30 cellular contexts compared by ENCODE assay signal in genomic region chr1:89930579-89930978, GRCh38.
"Had no signal": no experiment of that assay in that cellular context is flagged by ENCODE, and none has a peak within 500 bp of the region (broad histone marks: within the 10 kb centered on the region; RNA-seq: fewer than 3 reads in every experiment).

No MANE protein-coding gene starts in this region.

- H3K79me2 ChIP-seq: hepatocyte had no signal

- H3K4me2 ChIP-seq: hepatocyte had no signal

- H3K4me1 ChIP-seq: breast epithelium, esophagus squamous epithelium, tibial nerve had no signal

- H3K27me3 ChIP-seq: breast epithelium, esophagus squamous epithelium, hepatocyte, ovary, tibial nerve had no signal

- ATAC-seq: activated CD4-positive, alpha-beta T cell treated with anti-CD3 and anti-CD28 coated beads for 36 hours; activated CD8-positive, alpha-beta memory T cell treated with anti-CD3 and anti-CD28 coated beads, Interleukin-2, amount 10 ng/mL, durations not matched to agents 7 days and 5 days; activated CD8-positive, alpha-beta T cell treated with anti-CD3 and anti-CD28 coated beads, Interleukin-2, amount 10 ng/mL, durations not matched to agents 7 days and 5 days; activated naive CD4-positive, alpha-beta T cell treated with anti-CD3 and anti-CD28 coated beads, Interleukin-2, amount 50 U/mL, for 72 hours; naive thymus-derived CD4-positive, alpha-beta T cell; sciatic nerve; stimulated activated effector memory CD8-positive, alpha-beta T cell treated with anti-CD3 and anti-CD28 coated beads, Interleukin-12 subunit alpha, Interleukin-12 subunit beta, amount 100 ng/mL, for 72 hours; stimulated activated naive CD8-positive, alpha-beta T cell treated with anti-CD3 and anti-CD28 coated beads, Interleukin-15, amount 100 ng/mL, for 72 hours had no signal

- H2AFZ ChIP-seq: hepatocyte had no signal

- H3K27ac ChIP-seq: breast epithelium, epithelial cell of prostate, esophagus squamous epithelium, hepatocyte, ovary, skin epidermis, tibial nerve had no signal

- DNase-seq: activated CD4-positive, alpha-beta T cell treated with anti-CD3 and anti-CD28 coated beads for 36 hours; activated CD8-positive, alpha-beta memory T cell treated with anti-CD3 and anti-CD28 coated beads, Interleukin-2, amount 10 ng/mL, durations not matched to agents 7 days and 5 days; activated CD8-positive, alpha-beta T cell treated with anti-CD3 and anti-CD28 coated beads, Interleukin-2, amount 10 ng/mL, durations not matched to agents 7 days and 5 days; activated naive CD4-positive, alpha-beta T cell; activated T-cell treated with anti-CD3 and anti-CD28 coated beads, Interleukin-2, amount 50 U/mL, for 48 hours; dermis blood vessel endothelial cell; effector CD4-positive, alpha-beta T cell; esophagus squamous epithelium; foreskin melanocyte; glutamatergic neuron; immature natural killer cell; midbrain; naive thymus-derived CD4-positive, alpha-beta T cell; ovary; retina; stimulated activated CD4-positive, alpha-beta T cell treated with anti-CD3 and anti-CD28 coated beads, Interleukin-12 subunit alpha, Interleukin-12 subunit beta, amount 100 ng/mL, for 4 hours; stimulated activated CD4-positive, alpha-beta T cell treated with anti-CD3 and anti-CD28 coated beads, Interleukin-4, amount 100 ng/mL, for 24 hours; stimulated activated naive CD8-positive, alpha-beta T cell treated with anti-CD3 and anti-CD28 coated beads, Interleukin-15, amount 100 ng/mL, for 72 hours; SW 1271; T-helper 9 cell had no signal

- H3K9me3 ChIP-seq: breast epithelium, esophagus squamous epithelium, ovary, tibial nerve had no signal

- H3K4me3 ChIP-seq: breast epithelium, esophagus squamous epithelium, hepatocyte, ovary, skin epidermis, tibial nerve had no signal

- H3K36me3 ChIP-seq: breast epithelium, ovary had no signal

- FAIRE-seq: colon, TTC549 had no signal
